ENCODE assay signal across 23 cellular contexts in genomic region chr10:97762056-97762455, GRCh38. TPM values are rescaled to one million over a fixed set of nuclear protein-coding genes. Genes with fewer than 3 reads are reported as not detected.
DNase-seq lines count a peak whose midpoint lies in the region; ATAC-seq, FAIRE-seq and TF ChIP-seq lines count a peak whose summit lies in the region.
"Had no signal": no experiment of that assay in that cellular context is flagged by ENCODE, and none has a peak within 500 bp of the region (broad histone marks: within the 10 kb centered on the region; RNA-seq: fewer than 3 reads in every experiment).

No MANE protein-coding gene starts in this region.

- peak overlapping the region; percentile 32; the same call in 1 of the 2 replicates for H3K18ac ChIP-seq in H1 (ENCODE audit: extremely low read depth, low read length)

- POLR2A ChIA-PET in H1 (lab: Charles Lee; ENCODE audit: partially characterized antibody): interaction anchor here (0.6 to 4.9 kb wide), 7 partner anchors 9 to 1631 kb away, joined by 3 to 30 read pairs (median 4); partner anchors contain the start of genes SFRP5 and ZFYVE27
- POLR2A ChIA-PET in activated CD8-positive, alpha-beta T cell treated with anti-CD3 and anti-CD28 coated beads, Interleukin-2, amount 10 ng/mL, durations not matched to agents 7 days and 5 days (lab: Charles Lee): no interaction called here

- H2AK5ac ChIP-seq in H1 (ENCODE audit: low read depth, low read length): no peak overlapping the region

- peaks cover 22% of the 10 kb centered on the region for H3K27me3 Mint-ChIP-seq in GM23338 (ENCODE audit: insufficient read depth, low read depth, poor library complexity)
- H3K27me3 Mint-ChIP-seq in activated CD8-positive, alpha-beta T cell treated with anti-CD3 and anti-CD28 coated beads, Interleukin-2, amount 10 ng/mL, durations not matched to agents 7 days and 5 days (ENCODE audit: low read depth): no peaks in the 10 kb centered on the region

- no peak overlapping the region for H4K5ac ChIP-seq in H1 (ENCODE audit: insufficient read length, low read depth, low read length)

- H2BK12ac ChIP-seq in H1 (ENCODE audit: low read depth, low read length): no peak overlapping the region

- H2BK5ac ChIP-seq in H1 (ENCODE audit: low read depth, low read length): peak overlapping the region; percentile 73; the same call in 1 of the 2 replicates

- H3K27ac ChIP-seq in GM23338 (ENCODE audit: low read depth): peak overlapping the region; percentile 63; the same call in 1 of the 2 replicates
- peak overlapping the region; percentile 100 for H3K27ac ChIP-seq in SJCRH30
- no peak overlapping the region for H3K27ac ChIP-seq in H1 (ENCODE audit: low read depth, low read length)
- no peak overlapping the region for H3K27ac ChIP-seq in osteoblast (ENCODE audit: low read depth, low read length)
- H3K27ac ChIP-seq: HL-60 had no signal

- no peak overlapping the region for H3K9ac ChIP-seq in H1 (replicated peaks in 1 of 4; ENCODE audit: extremely low read depth in 1 of 4, low read depth in 3 of 4, low read length in 3 of 4)

- no peaks in the 10 kb centered on the region for H3K9me3 ChIP-seq in SJCRH30 (replicated peaks)
- no peaks in the 10 kb centered on the region for H3K9me3 ChIP-seq in H1 (ENCODE audit: insufficient read depth in 2 of 2, low read depth in 1 of 2, low read length in 1 of 2)
- H3K9me3 ChIP-seq in osteoblast (ENCODE audit: low read depth, low read length): no peaks in the 10 kb centered on the region

- CTCF ChIA-PET in H1 (lab: Charles Lee; ENCODE audit: partially characterized antibody): interaction anchor here (0.8 to 8.5 kb wide), 16 partner anchors 10 to 142 kb away, joined by 3 to 77 read pairs (median 6); partner anchors contain the start of genes SFRP5 and ZFYVE27
- CTCF ChIA-PET in activated CD8-positive, alpha-beta T cell treated with anti-CD3 and anti-CD28 coated beads, Interleukin-2, amount 10 ng/mL, durations not matched to agents 7 days and 5 days (lab: Charles Lee): interaction anchor here (2.0 to 6.5 kb wide), 2 partner anchors 30 to 107 kb away, joined by 7 to 38 read pairs; no protein-coding TSS in a partner anchor

- no peak overlapping the region for H3K23ac ChIP-seq in H1 (ENCODE audit: insufficient read length)

- no peak overlapping the region for H3K4ac ChIP-seq in H1 (replicated peaks; ENCODE audit: insufficient read length, low read depth, low read length)

- TF ChIP-seq CTCF in GM23338 (conservative IDR thresholded peaks at IDR 0.05; ENCODE audit: low read depth in 2 of 2): no peak
- TF ChIP-seq CTCF in H1 (IDR thresholded peaks at IDR 0.05; ENCODE audit: control extremely low read depth in 1 of 3, insufficient read depth in 1 of 3, low read depth in 1 of 3, low read length in 3 of 3): no peak
- no peak for TF ChIP-seq CTCF in osteoblast (IDR thresholded peaks at IDR 0.05; ENCODE audit: extremely low read depth, low read depth, low read length)

- no peak overlapping the region for H2BK120ac ChIP-seq in H1 (replicated peaks; ENCODE audit: low read depth, low read length)

- H3K4me3 ChIP-seq in GM23338: no peak overlapping the region
- H3K4me3 ChIP-seq in SJCRH30: no peak overlapping the region
- no peak overlapping the region for H3K4me3 ChIP-seq in H1 (ENCODE audit: extremely low read depth in 1 of 4, insufficient read depth in 2 of 4, low read depth in 3 of 4, low read length in 4 of 4)
- H3K4me3 ChIP-seq in osteoblast (ENCODE audit: insufficient read depth, low read length): no peak overlapping the region

- H3K9me3 Mint-ChIP-seq in GM23338: no peaks in the 10 kb centered on the region
- H3K9me3 Mint-ChIP-seq in activated CD8-positive, alpha-beta T cell treated with anti-CD3 and anti-CD28 coated beads, Interleukin-2, amount 10 ng/mL, durations not matched to agents 7 days and 5 days (ENCODE audit: insufficient read depth): no peaks in the 10 kb centered on the region

- no peak overlapping the region for H3K56ac ChIP-seq in H1 (replicated peaks; ENCODE audit: insufficient read length, low read depth, low read length)

- no peak for FAIRE-seq in H1 (lab: Jason Lieb, UNC)
- FAIRE-seq: G401.6, H54 had no signal

- peaks cover 29% of the 10 kb centered on the region for H3K4me1 Mint-ChIP-seq in GM23338
- H3K4me1 Mint-ChIP-seq in activated CD8-positive, alpha-beta T cell treated with anti-CD3 and anti-CD28 coated beads, Interleukin-2, amount 10 ng/mL, durations not matched to agents 7 days and 5 days (ENCODE audit: low read depth): peaks cover 5% of the 10 kb centered on the region
- H3K4me1 Mint-ChIP-seq: CD14-positive monocyte had no signal

- H3K36me3 ChIP-seq in GM23338 (ENCODE audit: insufficient read depth): peaks cover 4% of the 10 kb centered on the region; the same call in 1 of the 2 replicates
- peaks cover 15% of the 10 kb centered on the region for H3K36me3 ChIP-seq in SJCRH30
- H3K36me3 ChIP-seq in H1 (ENCODE audit: control insufficient read depth in 2 of 4, insufficient read depth in 4 of 4, low read length in 3 of 4): peaks cover 0 to 8% (median 3%) of the 10 kb centered on the region in 4 experiments; a peak in 3 of 8 replicates
- peaks cover 32% of the 10 kb centered on the region for H3K36me3 ChIP-seq in osteoblast (ENCODE audit: insufficient read depth, low read length)

- H3K4me2 ChIP-seq in GM23338 (no peak overlapping the region; the same call in 1 of the 2 replicates), H1 (ENCODE audit: insufficient read depth in 1 of 2, low read depth in 2 of 2, low read length in 2 of 2) (no peak overlapping the region), osteoblast (ENCODE audit: insufficient read depth, low read length) (no peak overlapping the region)

- H3K79me2 ChIP-seq in GM23338 (replicated peaks; ENCODE audit: insufficient read depth) (no peaks in the 10 kb centered on the region), H1 (ENCODE audit: control insufficient read depth in 1 of 2, insufficient read depth in 2 of 2, low read length in 2 of 2) (no peaks in the 10 kb centered on the region), osteoblast (ENCODE audit: insufficient read depth, low read length) (no peaks in the 10 kb centered on the region)

- no peak for TF ChIP-seq POLR2A in H1 (IDR thresholded peaks at IDR 0.05; ENCODE audit: control extremely low read depth in 1 of 2, low read depth in 2 of 2, low read length in 2 of 2)

- WGBS in H1 (ENCODE audit: extremely low coverage in 1 of 2, insufficient coverage in 1 of 2, insufficient read length in 1 of 2, insufficient replicate concordance in 2 of 2, low coverage in 1 of 2, low lambda C conversion rate in 2 of 2, missing lambda C conversion rate in 1 of 2), 2 experiments: 93% methylated on average over 10 of the region's 10 CpGs; no CpG with 5 or more reads in 1 of the 2 experiments

- no peak overlapping the region for H4K91ac ChIP-seq in H1 (replicated peaks; ENCODE audit: insufficient read length, low read length)

- no peak overlapping the region for H2BK15ac ChIP-seq in H1 (ENCODE audit: low read length)

- DNase-seq in GM23338 (ENCODE audit: low spot score) (no peak), SJCRH30 (no peak), H1 (ENCODE audit: low read depth in 1 of 2, low spot score in 2 of 2) (no peak), osteoblast (ENCODE audit: insufficient read length, low spot score, missing footprints) (peak; percentile 73), kidney tubule cell (ENCODE audit: low spot score) (no peak), Ammon's horn (ENCODE audit: low spot score) (no peak)
- no peak for DNase-seq in activated CD8-positive, alpha-beta T cell treated with anti-CD3 and anti-CD28 coated beads, Interleukin-2, amount 10 ng/mL, durations not matched to agents 7 days and 5 days
- DNase-seq: ACHN, AML-193, IMR-90, Karpas-422, NCI-H1417 treated with DMSO at 0.1 percent for 48 hours, NCI-H187 treated with DMSO at 0.1 percent for 48 hours, NCI-H524, NCI-H82, SIG-M5 had no signal

- no peaks in the 10 kb centered on the region for H3F3A ChIP-seq in GM23338 (replicated peaks; ENCODE audit: low read depth)

- TF ChIP-seq EP300 in H1 (IDR thresholded peaks at IDR 0.05; ENCODE audit: borderline replicate concordance in 1 of 2, low read depth in 2 of 2, low read length in 2 of 2): no peak

- H2BK20ac ChIP-seq in H1 (ENCODE audit: low read length): peak overlapping the region; percentile 48

- no peaks in the 10 kb centered on the region for H3K23me2 ChIP-seq in H1 (ENCODE audit: low read depth, low read length)

- H3K36me3 Mint-ChIP-seq in GM23338 (ENCODE audit: low read depth): peaks cover 36% of the 10 kb centered on the region
- H3K36me3 Mint-ChIP-seq in activated CD8-positive, alpha-beta T cell treated with anti-CD3 and anti-CD28 coated beads, Interleukin-2, amount 10 ng/mL, durations not matched to agents 7 days and 5 days (ENCODE audit: low read depth): peaks cover 24% of the 10 kb centered on the region

- no peak for TF ChIP-seq RAD21 in H1 (IDR thresholded peaks at IDR 0.05 in 1 of 2, conservative IDR thresholded peaks at IDR 0.05 in 1 of 2; ENCODE audit: low read depth in 2 of 2, low read length in 2 of 2)

- H3K27me3 ChIP-seq in GM23338 (ENCODE audit: insufficient read depth) (no peaks in the 10 kb centered on the region), SJCRH30 (no peaks in the 10 kb centered on the region), H1 (replicated peaks in 1 of 4; ENCODE audit: control insufficient read depth in 3 of 4, extremely low read depth in 1 of 4, insufficient read depth in 3 of 4, low read length in 3 of 4) (no peaks in the 10 kb centered on the region), osteoblast (ENCODE audit: insufficient read depth, low read length) (no peaks in the 10 kb centered on the region)

- no peak for ATAC-seq in GM23338
- ATAC-seq in activated CD8-positive, alpha-beta T cell treated with anti-CD3 and anti-CD28 coated beads, Interleukin-2, amount 10 ng/mL, durations not matched to agents 7 days and 5 days: no peak

- no peak overlapping the region for H4K8ac ChIP-seq in H1 (ENCODE audit: extremely low read depth, insufficient read depth, low read length)

- H3K4me3 Mint-ChIP-seq in GM23338: no peak overlapping the region
- H3K4me3 Mint-ChIP-seq in activated CD8-positive, alpha-beta T cell treated with anti-CD3 and anti-CD28 coated beads, Interleukin-2, amount 10 ng/mL, durations not matched to agents 7 days and 5 days: no peak overlapping the region
- H3K4me3 Mint-ChIP-seq: CD14-positive monocyte had no signal

- no peak overlapping the region for H3K14ac ChIP-seq in H1 (ENCODE audit: insufficient read length)

- no peaks in the 10 kb centered on the region for H3K79me1 ChIP-seq in H1 (ENCODE audit: low read depth, low read length)

- no peaks in the 10 kb centered on the region for H4K20me1 ChIP-seq in GM23338 (replicated peaks; ENCODE audit: insufficient read depth)
- H4K20me1 ChIP-seq in H1 (replicated peaks in 1 of 2; ENCODE audit: control insufficient read depth in 1 of 2, insufficient read depth in 2 of 2, low read length in 2 of 2): peaks cover 0 to 1% of the 10 kb centered on the region in 2 experiments
- peaks cover 16% of the 10 kb centered on the region for H4K20me1 ChIP-seq in osteoblast (ENCODE audit: insufficient read depth, low read length)

- H2AFZ ChIP-seq in GM23338 (no peak overlapping the region), H1 (ENCODE audit: low read length) (no peak overlapping the region), osteoblast (ENCODE audit: low read length) (no peak overlapping the region)

- H3K4me1 ChIP-seq in GM23338 (ENCODE audit: insufficient read depth) (peaks cover 7% of the 10 kb centered on the region; the same call in 1 of the 2 replicates), SJCRH30 (peaks cover 64% of the 10 kb centered on the region), H1 (replicated peaks in 1 of 4; ENCODE audit: control insufficient read depth in 3 of 4, insufficient read depth in 4 of 4, low read length in 3 of 4) (peaks cover 0 to 14% (median 7%) of the 10 kb centered on the region in 4 experiments; a peak in 6 of 7 replicates), osteoblast (ENCODE audit: insufficient read depth, low read length) (no peaks in the 10 kb centered on the region)

- H3K9me2 ChIP-seq in GM23338 (ENCODE audit: insufficient read depth): no peaks in the 10 kb centered on the region

- H3K27ac Mint-ChIP-seq in GM23338: 0 out of 2 replicates have a peak overlapping the region, but pooled peaks have one; percentile 60
- no peak overlapping the region for H3K27ac Mint-ChIP-seq in activated CD8-positive, alpha-beta T cell treated with anti-CD3 and anti-CD28 coated beads, Interleukin-2, amount 10 ng/mL, durations not matched to agents 7 days and 5 days

RNA-seq across cellular contexts. Expression of gene SFRP5, which starts 9.7 kb away (rescaled TPM):
- total RNA-seq in GM23338 (2014; rRNA removed; shearing (Covaris generic)): 3.5 and 5.1 TPM in 2 replicates
- polyA plus RNA-seq in GM23338 (2016; fragmentation: Nextera tagmentation; extraction: Ambion mirVana): 2.4 and 3.4 TPM in 2 replicates
- total RNA-seq in SJCRH30 (2014; rRNA removed; shearing (Covaris generic)): not detected in 2 replicates
- total RNA-seq in H1 (2021; fragmentation: NEBNext Ultra II Directional; extraction: Animal tissue kit (Norgen Biotek cat#: 25700)): 3.3 and 3.9 TPM in 2 replicates
- 5.9 and 8.6 TPM in 2 replicates for polyA plus RNA-seq in H1 (2011; rRNA removed)
- polyA plus RNA-seq in H1 (2011; cell fraction: cytosol; rRNA removed): 5.3 TPM
- polyA plus RNA-seq in H1 (2011; cell fraction: nucleus; rRNA removed): 4.9 TPM
- 1.2 to 5.2 TPM (median 3.9 TPM) in 4 replicates for polyA plus RNA-seq in H1 (2012, experiment 1 of 2)
- polyA plus RNA-seq in H1 (2012, experiment 2 of 2): 4.1 TPM
- polyA plus RNA-seq in H1 (2013, experiment 1 of 2): 3.9 TPM
- polyA plus RNA-seq in H1 (2013, experiment 2 of 2): 3.5 TPM
- polyA minus RNA-seq in H1 (2011; rRNA and poly(A)+ RNA removed): 1.4 TPM in 2 replicates
- 3.2 TPM for polyA minus RNA-seq in H1 (2011; cell fraction: cytosol; rRNA and poly(A)+ RNA removed)
- polyA minus RNA-seq in H1 (2011; cell fraction: nucleus; rRNA and poly(A)+ RNA removed): 3.4 TPM
- total RNA-seq in osteoblast: not detected in 2 replicates
- under 1 TPM; 0.24 to 0.42 TPM for total RNA-seq in activated CD8-positive, alpha-beta T cell treated with anti-CD3 and anti-CD28 coated beads, Interleukin-2, amount 10 ng/mL, durations not matched to agents 7 days and 5 days
- total RNA-seq: HT1080, IMR-90, MCF 10A, RPMI7951 had no signal
- polyA plus RNA-seq: CD14-positive monocyte, IMR-90 had no signal

RNA-seq across cellular contexts. Expression of gene ZFYVE27, which starts 25.1 kb away (rescaled TPM):
- 20.7 and 25.8 TPM in 2 replicates for total RNA-seq in GM23338 (2014; rRNA removed; shearing (Covaris generic))
- polyA plus RNA-seq in GM23338 (2016; fragmentation: Nextera tagmentation; extraction: Ambion mirVana): 13.3 and 15.0 TPM in 2 replicates
- 20.7 and 27.1 TPM in 2 replicates for total RNA-seq in SJCRH30 (2014; rRNA removed; shearing (Covaris generic))
- total RNA-seq in H1 (2021; fragmentation: NEBNext Ultra II Directional; extraction: Animal tissue kit (Norgen Biotek cat#: 25700)): 19.8 and 22.7 TPM in 2 replicates
- 16.6 and 20.9 TPM in 2 replicates for polyA plus RNA-seq in H1 (2011; rRNA removed)
- polyA plus RNA-seq in H1 (2011; cell fraction: cytosol; rRNA removed): 25.1 TPM
- 71.3 TPM for polyA plus RNA-seq in H1 (2011; cell fraction: nucleus; rRNA removed)
- polyA plus RNA-seq in H1 (2012, experiment 1 of 2): 16.9 to 25.8 TPM (median 22.2 TPM) in 4 replicates
- polyA plus RNA-seq in H1 (2012, experiment 2 of 2): 14.8 TPM
- polyA plus RNA-seq in H1 (2013, experiment 1 of 2): 18.9 TPM
- 17.1 TPM for polyA plus RNA-seq in H1 (2013, experiment 2 of 2)
- polyA minus RNA-seq in H1 (2011; rRNA and poly(A)+ RNA removed): 18.7 and 19.5 TPM in 2 replicates
- 11.0 TPM for polyA minus RNA-seq in H1 (2011; cell fraction: cytosol; rRNA and poly(A)+ RNA removed)
- polyA minus RNA-seq in H1 (2011; cell fraction: nucleus; rRNA and poly(A)+ RNA removed): 36.0 TPM
- total RNA-seq in osteoblast: 16.5 and 19.9 TPM in 2 replicates
- total RNA-seq in activated CD8-positive, alpha-beta T cell treated with anti-CD3 and anti-CD28 coated beads, Interleukin-2, amount 10 ng/mL, durations not matched to agents 7 days and 5 days: 10 to 100 TPM; 23.8 to 27.3 TPM

RNA-seq across cellular contexts. Expression of gene MARVELD1, which starts 48.5 kb away (rescaled TPM):
- 19.3 and 23.7 TPM in 2 replicates for total RNA-seq in GM23338 (2014; rRNA removed; shearing (Covaris generic))
- polyA plus RNA-seq in GM23338 (2016; fragmentation: Nextera tagmentation; extraction: Ambion mirVana) (7.3 and 8.7 TPM in 2 replicates), H1 (2011; rRNA removed) (28.1 and 38.0 TPM in 2 replicates)
- 29.8 and 30.4 TPM in 2 replicates for total RNA-seq in SJCRH30 (2014; rRNA removed; shearing (Covaris generic))
- 33.1 and 37.3 TPM in 2 replicates for total RNA-seq in H1 (2021; fragmentation: NEBNext Ultra II Directional; extraction: Animal tissue kit (Norgen Biotek cat#: 25700))
- 24.7 TPM for polyA plus RNA-seq in H1 (2011; cell fraction: cytosol; rRNA removed)
- 50.0 TPM for polyA plus RNA-seq in H1 (2011; cell fraction: nucleus; rRNA removed)
- 25.0 to 30.8 TPM (median 26.9 TPM) in 4 replicates for polyA plus RNA-seq in H1 (2012, experiment 1 of 2)
- 45.8 TPM for polyA plus RNA-seq in H1 (2012, experiment 2 of 2)
- polyA plus RNA-seq in H1 (2013, experiment 1 of 2): 25.4 TPM
- polyA plus RNA-seq in H1 (2013, experiment 2 of 2): 28.3 TPM
- polyA minus RNA-seq in H1 (2011; rRNA and poly(A)+ RNA removed): 13.7 and 15.4 TPM in 2 replicates
- 19.0 TPM for polyA minus RNA-seq in H1 (2011; cell fraction: cytosol; rRNA and poly(A)+ RNA removed)
- 18.4 TPM for polyA minus RNA-seq in H1 (2011; cell fraction: nucleus; rRNA and poly(A)+ RNA removed)
- 56.6 and 57.5 TPM in 2 replicates for total RNA-seq in osteoblast
- total RNA-seq in activated CD8-positive, alpha-beta T cell treated with anti-CD3 and anti-CD28 coated beads, Interleukin-2, amount 10 ng/mL, durations not matched to agents 7 days and 5 days: 1 to 10 TPM; 2.2 to 2.4 TPM

Comparison
In these comparisons a context has a peak if more than half of its experiments do, and no peak if none do; other contexts are left out.
1. H3K27ac ChIP-seq: peak in GM23338 (single experiment) and SJCRH30 (single experiment); none in H1 (single experiment) and osteoblast (single experiment).